In the genomic region with DNA sequence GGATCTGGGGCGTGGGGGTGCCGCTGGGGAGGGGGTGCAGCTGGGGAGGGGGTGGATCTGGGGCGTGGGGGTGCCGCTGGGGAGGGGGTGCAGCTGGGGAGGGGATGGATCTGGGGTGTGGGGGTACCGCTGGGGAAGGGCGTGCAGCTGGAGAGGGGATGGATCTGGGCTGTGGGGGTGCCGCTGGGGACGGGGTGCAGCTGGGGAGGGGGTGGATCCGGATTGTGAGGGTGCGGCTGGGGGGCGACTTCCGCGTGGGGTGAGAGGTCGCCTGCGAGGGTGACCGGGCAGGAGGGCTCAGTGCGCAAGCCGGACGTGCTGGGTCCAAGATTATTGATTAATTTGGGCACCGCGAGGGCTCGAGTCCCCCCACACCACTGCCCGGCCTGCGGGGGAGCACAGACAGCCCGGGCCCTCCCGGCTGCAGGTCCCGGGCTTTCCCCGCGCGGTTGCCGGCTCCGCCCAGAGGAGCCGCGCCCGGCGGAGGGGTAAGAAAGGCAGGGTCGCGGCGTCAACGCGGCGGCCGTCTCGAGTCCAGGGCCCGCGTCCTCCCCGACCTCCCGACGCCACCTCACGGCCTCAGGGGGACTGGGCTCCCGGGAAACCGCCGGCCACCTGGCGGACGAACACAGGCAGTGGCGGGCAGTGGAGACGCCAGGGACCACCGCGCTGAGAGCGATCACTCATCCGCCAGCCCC, we compare ENCODE assay signal across 1 cellular context.
TF ChIP-seq lines count a peak whose summit lies in the region.

No MANE protein-coding gene starts in this region.

TF ChIP-seq in HepG2, 621 proteins besides CTCF, POLR2A, EP300 and RAD21 (continued from another document and continues in another):
- TF ChIP-seq, protein P1, sequence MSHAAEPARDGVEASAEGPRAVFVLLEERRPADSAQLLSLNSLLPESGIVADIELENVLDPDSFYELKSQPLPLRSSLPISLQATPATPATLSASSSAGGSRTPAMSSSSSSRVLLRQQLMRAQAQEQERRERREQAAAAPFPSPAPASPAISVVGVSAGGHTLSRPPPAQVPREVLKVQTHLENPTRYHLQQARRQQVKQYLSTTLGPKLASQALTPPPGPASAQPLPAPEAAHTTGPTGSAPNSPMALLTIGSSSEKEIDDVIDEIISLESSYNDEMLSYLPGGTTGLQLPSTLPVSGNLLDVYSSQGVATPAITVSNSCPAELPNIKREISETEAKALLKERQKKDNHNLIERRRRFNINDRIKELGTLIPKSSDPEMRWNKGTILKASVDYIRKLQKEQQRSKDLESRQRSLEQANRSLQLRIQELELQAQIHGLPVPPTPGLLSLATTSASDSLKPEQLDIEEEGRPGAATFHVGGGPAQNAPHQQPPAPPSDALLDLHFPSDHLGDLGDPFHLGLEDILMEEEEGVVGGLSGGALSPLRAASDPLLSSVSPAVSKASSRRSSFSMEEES (CRISPR knock-in tag; IDR thresholded peaks at IDR 0.05) = no peak
- TF ChIP-seq NKX3-1 (CRISPR knock-in tag; IDR thresholded peaks at IDR 0.05) = no peak
- TF ChIP-seq MAF1 (CRISPR knock-in tag; IDR thresholded peaks at IDR 0.05; ENCODE audit: borderline replicate concordance) = no peak
- TF ChIP-seq ZBTB7A (CRISPR knock-in tag; IDR thresholded peaks at IDR 0.05) = peak; percentile 35; the same call in 1 of the 2 replicates
- no peak for TF ChIP-seq ZC3H4 (CRISPR knock-in tag; IDR thresholded peaks at IDR 0.05; ENCODE audit: borderline replicate concordance)
- no peak for TF ChIP-seq ZNF251 (CRISPR knock-in tag; IDR thresholded peaks at IDR 0.05)
- no peak for TF ChIP-seq JUNB (CRISPR knock-in tag; IDR thresholded peaks at IDR 0.05; ENCODE audit: borderline replicate concordance)
- no peak for TF ChIP-seq ZNF12 (CRISPR knock-in tag; IDR thresholded peaks at IDR 0.05)
- no peak for TF ChIP-seq NR3C1 (CRISPR knock-in tag; IDR thresholded peaks at IDR 0.05)
- no peak for TF ChIP-seq PCBP1 (IDR thresholded peaks at IDR 0.05; ENCODE audit: borderline replicate concordance, low read depth, low read length)
- no peak for TF ChIP-seq ZSCAN22 (CRISPR knock-in tag; IDR thresholded peaks at IDR 0.05)
- no peak; the same call in 1 of the 2 replicates for TF ChIP-seq ZSCAN21 (CRISPR knock-in tag; IDR thresholded peaks at IDR 0.05; ENCODE audit: borderline replicate concordance)
- TF ChIP-seq ZNF543 (CRISPR knock-in tag; IDR thresholded peaks at IDR 0.05) = no peak
- no peak for TF ChIP-seq ZNF317 (CRISPR knock-in tag; IDR thresholded peaks at IDR 0.05)
- no peak for TF ChIP-seq ZNF83 (CRISPR knock-in tag; IDR thresholded peaks at IDR 0.05; ENCODE audit: borderline replicate concordance)
- TF ChIP-seq, protein P2, sequence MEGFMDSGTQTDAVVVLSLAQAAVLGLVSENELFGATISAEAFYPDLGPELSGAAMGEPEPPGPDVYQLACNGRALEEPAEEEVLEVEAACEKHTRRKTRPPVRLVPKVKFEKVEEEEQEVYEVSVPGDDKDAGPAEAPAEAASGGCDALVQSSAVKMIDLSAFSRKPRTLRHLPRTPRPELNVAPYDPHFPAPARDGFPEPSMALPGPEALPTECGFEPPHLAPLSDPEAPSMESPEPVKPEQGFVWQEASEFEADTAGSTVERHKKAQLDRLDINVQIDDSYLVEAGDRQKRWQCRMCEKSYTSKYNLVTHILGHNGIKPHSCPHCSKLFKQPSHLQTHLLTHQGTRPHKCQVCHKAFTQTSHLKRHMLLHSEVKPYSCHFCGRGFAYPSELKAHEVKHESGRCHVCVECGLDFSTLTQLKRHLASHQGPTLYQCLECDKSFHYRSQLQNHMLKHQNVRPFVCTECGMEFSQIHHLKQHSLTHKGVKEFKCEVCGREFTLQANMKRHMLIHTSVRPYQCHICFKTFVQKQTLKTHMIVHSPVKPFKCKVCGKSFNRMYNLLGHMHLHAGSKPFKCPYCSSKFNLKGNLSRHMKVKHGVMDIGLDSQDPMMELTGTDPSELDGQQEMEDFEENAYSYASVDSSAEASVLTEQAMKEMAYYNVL (CRISPR knock-in tag; IDR thresholded peaks at IDR 0.05; ENCODE audit: borderline replicate concordance) = 0 out of 2 replicates have a peak, but pooled peaks have one; percentile 13
- TF ChIP-seq ZNF17 (CRISPR knock-in tag; IDR thresholded peaks at IDR 0.05) = no peak
- TF ChIP-seq, protein P3, sequence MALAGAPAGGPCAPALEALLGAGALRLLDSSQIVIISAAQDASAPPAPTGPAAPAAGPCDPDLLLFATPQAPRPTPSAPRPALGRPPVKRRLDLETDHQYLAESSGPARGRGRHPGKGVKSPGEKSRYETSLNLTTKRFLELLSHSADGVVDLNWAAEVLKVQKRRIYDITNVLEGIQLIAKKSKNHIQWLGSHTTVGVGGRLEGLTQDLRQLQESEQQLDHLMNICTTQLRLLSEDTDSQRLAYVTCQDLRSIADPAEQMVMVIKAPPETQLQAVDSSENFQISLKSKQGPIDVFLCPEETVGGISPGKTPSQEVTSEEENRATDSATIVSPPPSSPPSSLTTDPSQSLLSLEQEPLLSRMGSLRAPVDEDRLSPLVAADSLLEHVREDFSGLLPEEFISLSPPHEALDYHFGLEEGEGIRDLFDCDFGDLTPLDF (CRISPR knock-in tag; IDR thresholded peaks at IDR 0.05) = no peak
- TF ChIP-seq NRL (CRISPR knock-in tag; IDR thresholded peaks at IDR 0.05; ENCODE audit: borderline replicate concordance) = no peak; the same call in 1 of the 2 replicates
- TF ChIP-seq RBM22 (optimal IDR thresholded peaks at IDR 0.05; ENCODE audit: low read length) = no peak
- TF ChIP-seq, protein P4, sequence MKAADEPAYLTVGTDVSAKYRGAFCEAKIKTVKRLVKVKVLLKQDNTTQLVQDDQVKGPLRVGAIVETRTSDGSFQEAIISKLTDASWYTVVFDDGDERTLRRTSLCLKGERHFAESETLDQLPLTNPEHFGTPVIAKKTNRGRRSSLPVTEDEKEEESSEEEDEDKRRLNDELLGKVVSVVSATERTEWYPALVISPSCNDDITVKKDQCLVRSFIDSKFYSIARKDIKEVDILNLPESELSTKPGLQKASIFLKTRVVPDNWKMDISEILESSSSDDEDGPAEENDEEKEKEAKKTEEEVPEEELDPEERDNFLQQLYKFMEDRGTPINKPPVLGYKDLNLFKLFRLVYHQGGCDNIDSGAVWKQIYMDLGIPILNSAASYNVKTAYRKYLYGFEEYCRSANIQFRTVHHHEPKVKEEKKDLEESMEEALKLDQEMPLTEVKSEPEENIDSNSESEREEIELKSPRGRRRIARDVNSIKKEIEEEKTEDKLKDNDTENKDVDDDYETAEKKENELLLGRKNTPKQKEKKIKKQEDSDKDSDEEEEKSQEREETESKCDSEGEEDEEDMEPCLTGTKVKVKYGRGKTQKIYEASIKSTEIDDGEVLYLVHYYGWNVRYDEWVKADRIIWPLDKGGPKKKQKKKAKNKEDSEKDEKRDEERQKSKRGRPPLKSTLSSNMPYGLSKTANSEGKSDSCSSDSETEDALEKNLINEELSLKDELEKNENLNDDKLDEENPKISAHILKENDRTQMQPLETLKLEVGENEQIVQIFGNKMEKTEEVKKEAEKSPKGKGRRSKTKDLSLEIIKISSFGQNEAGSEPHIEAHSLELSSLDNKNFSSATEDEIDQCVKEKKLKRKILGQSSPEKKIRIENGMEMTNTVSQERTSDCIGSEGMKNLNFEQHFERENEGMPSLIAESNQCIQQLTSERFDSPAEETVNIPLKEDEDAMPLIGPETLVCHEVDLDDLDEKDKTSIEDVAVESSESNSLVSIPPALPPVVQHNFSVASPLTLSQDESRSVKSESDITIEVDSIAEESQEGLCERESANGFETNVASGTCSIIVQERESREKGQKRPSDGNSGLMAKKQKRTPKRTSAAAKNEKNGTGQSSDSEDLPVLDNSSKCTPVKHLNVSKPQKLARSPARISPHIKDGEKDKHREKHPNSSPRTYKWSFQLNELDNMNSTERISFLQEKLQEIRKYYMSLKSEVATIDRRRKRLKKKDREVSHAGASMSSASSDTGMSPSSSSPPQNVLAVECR (CRISPR knock-in tag; IDR thresholded peaks at IDR 0.05; ENCODE audit: borderline replicate concordance) = no peak; the same call in 1 of the 2 replicates
- TF ChIP-seq ZMYM2 (CRISPR knock-in tag; IDR thresholded peaks at IDR 0.05) = peak; percentile 60; the same call in 1 of the 2 replicates
- no peak for TF ChIP-seq ATM (IDR thresholded peaks at IDR 0.05; ENCODE audit: borderline replicate concordance)
- no peak for TF ChIP-seq JARID2 (CRISPR knock-in tag; IDR thresholded peaks at IDR 0.05; ENCODE audit: insufficient replicate concordance)
- no peak for TF ChIP-seq ZEB1 (IDR thresholded peaks at IDR 0.05; ENCODE audit: insufficient replicate concordance, low read depth)
- TF ChIP-seq ZNF292 (CRISPR knock-in tag; IDR thresholded peaks at IDR 0.05; ENCODE audit: borderline replicate concordance, low read depth) = no peak
- TF ChIP-seq SRSF4 (IDR thresholded peaks at IDR 0.05; ENCODE audit: low read depth, low read length, poor library complexity, severe bottlenecking) = no peak
- 0 out of 2 replicates have a peak, but pooled peaks have one; percentile 30 for TF ChIP-seq ZBTB42 (CRISPR knock-in tag; IDR thresholded peaks at IDR 0.05)
- TF ChIP-seq, protein P5, sequence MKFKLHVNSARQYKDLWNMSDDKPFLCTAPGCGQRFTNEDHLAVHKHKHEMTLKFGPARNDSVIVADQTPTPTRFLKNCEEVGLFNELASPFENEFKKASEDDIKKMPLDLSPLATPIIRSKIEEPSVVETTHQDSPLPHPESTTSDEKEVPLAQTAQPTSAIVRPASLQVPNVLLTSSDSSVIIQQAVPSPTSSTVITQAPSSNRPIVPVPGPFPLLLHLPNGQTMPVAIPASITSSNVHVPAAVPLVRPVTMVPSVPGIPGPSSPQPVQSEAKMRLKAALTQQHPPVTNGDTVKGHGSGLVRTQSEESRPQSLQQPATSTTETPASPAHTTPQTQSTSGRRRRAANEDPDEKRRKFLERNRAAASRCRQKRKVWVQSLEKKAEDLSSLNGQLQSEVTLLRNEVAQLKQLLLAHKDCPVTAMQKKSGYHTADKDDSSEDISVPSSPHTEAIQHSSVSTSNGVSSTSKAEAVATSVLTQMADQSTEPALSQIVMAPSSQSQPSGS (CRISPR knock-in tag; IDR thresholded peaks at IDR 0.05) = no peak
- TF ChIP-seq, protein P6, sequence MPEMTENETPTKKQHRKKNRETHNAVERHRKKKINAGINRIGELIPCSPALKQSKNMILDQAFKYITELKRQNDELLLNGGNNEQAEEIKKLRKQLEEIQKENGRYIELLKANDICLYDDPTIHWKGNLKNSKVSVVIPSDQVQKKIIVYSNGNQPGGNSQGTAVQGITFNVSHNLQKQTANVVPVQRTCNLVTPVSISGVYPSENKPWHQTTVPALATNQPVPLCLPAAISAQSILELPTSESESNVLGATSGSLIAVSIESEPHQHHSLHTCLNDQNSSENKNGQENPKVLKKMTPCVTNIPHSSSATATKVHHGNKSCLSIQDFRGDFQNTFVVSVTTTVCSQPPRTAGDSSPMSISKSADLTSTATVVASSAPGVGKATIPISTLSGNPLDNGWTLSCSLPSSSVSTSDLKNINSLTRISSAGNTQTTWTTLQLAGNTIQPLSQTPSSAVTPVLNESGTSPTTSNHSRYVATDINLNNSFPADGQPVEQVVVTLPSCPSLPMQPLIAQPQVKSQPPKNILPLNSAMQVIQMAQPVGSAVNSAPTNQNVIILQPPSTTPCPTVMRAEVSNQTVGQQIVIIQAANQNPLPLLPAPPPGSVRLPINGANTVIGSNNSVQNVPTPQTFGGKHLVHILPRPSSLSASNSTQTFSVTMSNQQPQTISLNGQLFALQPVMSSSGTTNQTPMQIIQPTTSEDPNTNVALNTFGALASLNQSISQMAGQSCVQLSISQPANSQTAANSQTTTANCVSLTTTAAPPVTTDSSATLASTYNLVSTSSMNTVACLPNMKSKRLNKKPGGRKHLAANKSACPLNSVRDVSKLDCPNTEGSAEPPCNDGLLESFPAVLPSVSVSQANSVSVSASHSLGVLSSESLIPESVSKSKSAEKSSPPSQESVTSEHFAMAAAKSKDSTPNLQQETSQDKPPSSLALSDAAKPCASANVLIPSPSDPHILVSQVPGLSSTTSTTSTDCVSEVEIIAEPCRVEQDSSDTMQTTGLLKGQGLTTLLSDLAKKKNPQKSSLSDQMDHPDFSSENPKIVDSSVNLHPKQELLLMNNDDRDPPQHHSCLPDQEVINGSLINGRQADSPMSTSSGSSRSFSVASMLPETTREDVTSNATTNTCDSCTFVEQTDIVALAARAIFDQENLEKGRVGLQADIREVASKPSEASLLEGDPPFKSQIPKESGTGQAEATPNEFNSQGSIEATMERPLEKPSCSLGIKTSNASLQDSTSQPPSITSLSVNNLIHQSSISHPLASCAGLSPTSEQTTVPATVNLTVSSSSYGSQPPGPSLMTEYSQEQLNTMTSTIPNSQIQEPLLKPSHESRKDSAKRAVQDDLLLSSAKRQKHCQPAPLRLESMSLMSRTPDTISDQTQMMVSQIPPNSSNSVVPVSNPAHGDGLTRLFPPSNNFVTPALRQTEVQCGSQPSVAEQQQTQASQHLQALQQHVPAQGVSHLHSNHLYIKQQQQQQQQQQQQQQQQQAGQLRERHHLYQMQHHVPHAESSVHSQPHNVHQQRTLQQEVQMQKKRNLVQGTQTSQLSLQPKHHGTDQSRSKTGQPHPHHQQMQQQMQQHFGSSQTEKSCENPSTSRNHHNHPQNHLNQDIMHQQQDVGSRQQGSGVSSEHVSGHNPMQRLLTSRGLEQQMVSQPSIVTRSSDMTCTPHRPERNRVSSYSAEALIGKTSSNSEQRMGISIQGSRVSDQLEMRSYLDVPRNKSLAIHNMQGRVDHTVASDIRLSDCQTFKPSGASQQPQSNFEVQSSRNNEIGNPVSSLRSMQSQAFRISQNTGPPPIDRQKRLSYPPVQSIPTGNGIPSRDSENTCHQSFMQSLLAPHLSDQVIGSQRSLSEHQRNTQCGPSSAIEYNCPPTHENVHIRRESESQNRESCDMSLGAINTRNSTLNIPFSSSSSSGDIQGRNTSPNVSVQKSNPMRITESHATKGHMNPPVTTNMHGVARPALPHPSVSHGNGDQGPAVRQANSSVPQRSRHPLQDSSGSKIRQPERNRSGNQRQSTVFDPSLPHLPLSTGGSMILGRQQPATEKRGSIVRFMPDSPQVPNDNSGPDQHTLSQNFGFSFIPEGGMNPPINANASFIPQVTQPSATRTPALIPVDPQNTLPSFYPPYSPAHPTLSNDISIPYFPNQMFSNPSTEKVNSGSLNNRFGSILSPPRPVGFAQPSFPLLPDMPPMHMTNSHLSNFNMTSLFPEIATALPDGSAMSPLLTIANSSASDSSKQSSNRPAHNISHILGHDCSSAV (CRISPR knock-in tag; IDR thresholded peaks at IDR 0.05; ENCODE audit: borderline replicate concordance) = no peak
- no peak for TF ChIP-seq ZNF615 (CRISPR knock-in tag; IDR thresholded peaks at IDR 0.05; ENCODE audit: borderline replicate concordance)
- TF ChIP-seq, protein P7, sequence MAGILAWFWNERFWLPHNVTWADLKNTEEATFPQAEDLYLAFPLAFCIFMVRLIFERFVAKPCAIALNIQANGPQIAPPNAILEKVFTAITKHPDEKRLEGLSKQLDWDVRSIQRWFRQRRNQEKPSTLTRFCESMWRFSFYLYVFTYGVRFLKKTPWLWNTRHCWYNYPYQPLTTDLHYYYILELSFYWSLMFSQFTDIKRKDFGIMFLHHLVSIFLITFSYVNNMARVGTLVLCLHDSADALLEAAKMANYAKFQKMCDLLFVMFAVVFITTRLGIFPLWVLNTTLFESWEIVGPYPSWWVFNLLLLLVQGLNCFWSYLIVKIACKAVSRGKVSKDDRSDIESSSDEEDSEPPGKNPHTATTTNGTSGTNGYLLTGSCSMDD (CRISPR knock-in tag; IDR thresholded peaks at IDR 0.05) = no peak
- no peak for TF ChIP-seq ZNF782 (CRISPR knock-in tag; IDR thresholded peaks at IDR 0.05; ENCODE audit: borderline replicate concordance)
- TF ChIP-seq KDM5B (CRISPR knock-in tag; IDR thresholded peaks at IDR 0.05; ENCODE audit: borderline replicate concordance) = no peak
- no peak for TF ChIP-seq KDM1A (CRISPR knock-in tag; IDR thresholded peaks at IDR 0.05)
